Comparison of ENCODE assay signal across 29 cellular contexts in genomic region chr18:30562231-30562630, GRCh38.
"Had no signal": no experiment of that assay in that cellular context is flagged by ENCODE, and none has a peak within 500 bp of the region (broad histone marks: within the 10 kb centered on the region; RNA-seq: fewer than 3 reads in every experiment).

No MANE protein-coding gene starts in this region.

- DNase-seq: naive thymus-derived CD4-positive, alpha-beta T cell; natural killer cell; occipital lobe; ovary; posterior cingulate gyrus; psoas muscle; right cardiac atrium; right lobe of liver; sigmoid colon; small intestine; stimulated activated CD4-positive, alpha-beta T cell treated with anti-CD3 and anti-CD28 coated beads, Interleukin-15, amount 100 ng/mL, for 24 hours; stimulated activated CD4-positive, alpha-beta T cell treated with anti-CD3 and anti-CD28 coated beads, Interleukin-2, amount 100 ng/mL, for 24 hours; stimulated activated CD4-positive, alpha-beta T cell treated with anti-CD3 and anti-CD28 coated beads, Interleukin-2, amount 100 ng/mL, for 48 hours; stimulated activated CD4-positive, alpha-beta T cell treated with anti-CD3 and anti-CD28 coated beads, Interleukin-4, amount 100 ng/mL, for 24 hours; stimulated activated naive CD4-positive, alpha-beta T cell; stimulated activated naive CD8-positive, alpha-beta T cell treated with anti-CD3 and anti-CD28 coated beads, Interleukin-15, amount 100 ng/mL, for 72 hours; stimulated activated naive CD8-positive, alpha-beta T cell treated with anti-CD3 and anti-CD28 coated beads, Interleukin-15, Interleukin-2, amounts not matched to agents 100 U/mL and 50 U/mL, for 24 hours; substantia nigra; testis; tibial artery; transverse colon; upper lobe of right lung; uterus had no signal

- H3K27ac ChIP-seq: ovary, parathyroid adenoma, psoas muscle, right lobe of liver, sigmoid colon, suprapubic skin, testis, tibial artery, transverse colon, upper lobe of right lung, uterus had no signal

- H3K4me1 ChIP-seq: parathyroid adenoma, psoas muscle, right lobe of liver, sigmoid colon, suprapubic skin, testis, tibial artery, transverse colon, upper lobe of right lung, uterus had no signal

- H3K4me1 Mint-ChIP-seq: naive thymus-derived CD4-positive, alpha-beta T cell; natural killer cell; nephron; stimulated activated memory B cell treated with anti-CD40 and anti-IgM and Interleukin-4, amounts not matched to agents 10 μg/mL and 1 μg/mL and 100 μg/mL, for 72 hours; stimulated activated naive CD8-positive, alpha-beta T cell treated with anti-CD3 and anti-CD28 coated beads, Interleukin-15, amount 100 ng/mL, for 72 hours had no signal

- H3K27me3 ChIP-seq: ovary, right lobe of liver, sigmoid colon, suprapubic skin, testis, tibial artery, transverse colon, upper lobe of right lung, uterus had no signal

- H3K9me3 Mint-ChIP-seq: nephron had no signal

- H3K4me3 ChIP-seq: ovary, psoas muscle, right lobe of liver, sigmoid colon, suprapubic skin, testis, tibial artery, transverse colon, upper lobe of right lung, uterus had no signal

- H3K9me3 ChIP-seq: ovary, right lobe of liver, sigmoid colon, suprapubic skin, testis, tibial artery, transverse colon, upper lobe of right lung, uterus had no signal

- H3K4me3 Mint-ChIP-seq: naive thymus-derived CD4-positive, alpha-beta T cell; natural killer cell; nephron; stimulated activated memory B cell treated with anti-CD40 and anti-IgM and Interleukin-4, amounts not matched to agents 10 μg/mL and 1 μg/mL and 100 μg/mL, for 72 hours; stimulated activated naive CD8-positive, alpha-beta T cell treated with anti-CD3 and anti-CD28 coated beads, Interleukin-15, amount 100 ng/mL, for 72 hours; type B pancreatic cell had no signal

- H3K36me3 ChIP-seq: ovary, right lobe of liver, sigmoid colon, suprapubic skin, tibial artery, transverse colon, upper lobe of right lung, uterus had no signal

- H3K27me3 Mint-ChIP-seq: naive thymus-derived CD4-positive, alpha-beta T cell; progenitor cell of endocrine pancreas; stimulated activated memory B cell treated with anti-CD40 and anti-IgM and Interleukin-4, amounts not matched to agents 10 μg/mL and 1 μg/mL and 100 μg/mL, for 72 hours; stimulated activated naive CD8-positive, alpha-beta T cell treated with anti-CD3 and anti-CD28 coated beads, Interleukin-15, amount 100 ng/mL, for 72 hours; type B pancreatic cell had no signal

- H3K27ac Mint-ChIP-seq: naive thymus-derived CD4-positive, alpha-beta T cell; natural killer cell; nephron; progenitor cell of endocrine pancreas; stimulated activated memory B cell treated with anti-CD40 and anti-IgM and Interleukin-4, amounts not matched to agents 10 μg/mL and 1 μg/mL and 100 μg/mL, for 72 hours; stimulated activated naive CD8-positive, alpha-beta T cell treated with anti-CD3 and anti-CD28 coated beads, Interleukin-15, amount 100 ng/mL, for 72 hours; type B pancreatic cell had no signal

- H2AFZ ChIP-seq: parathyroid adenoma had no signal

- H3K36me3 Mint-ChIP-seq: naive thymus-derived CD4-positive, alpha-beta T cell; natural killer cell; stimulated activated memory B cell treated with anti-CD40 and anti-IgM and Interleukin-4, amounts not matched to agents 10 μg/mL and 1 μg/mL and 100 μg/mL, for 72 hours; type B pancreatic cell had no signal

- H3K79me2 ChIP-seq: parathyroid adenoma had no signal

- H3K9ac ChIP-seq: parathyroid adenoma had no signal
